20 cellular contexts compared by ENCODE assay signal in genomic region chrX:42748067-42748850, GRCh38. TPM values are rescaled to one million over a fixed set of nuclear protein-coding genes. Genes with fewer than 3 reads are reported as not detected.
DNase-seq lines count a peak whose midpoint lies in the region; ATAC-seq, FAIRE-seq and TF ChIP-seq lines count a peak whose summit lies in the region.
"Had no signal": no experiment of that assay in that cellular context is flagged by ENCODE, and none has a peak within 500 bp of the region (broad histone marks: within the 10 kb centered on the region; RNA-seq: fewer than 3 reads in every experiment).

No MANE protein-coding gene starts in this region.

- peak; percentile 100 for FAIRE-seq in astrocyte (lab: Jason Lieb, UNC)

- no peaks in the 10 kb centered on the region for H3K27me3 Mint-ChIP-seq in astrocyte (ENCODE audit: low read depth, unreplicated experiment)

- no peak overlapping the region for H3K9ac ChIP-seq in astrocyte (ENCODE audit: low read length)
- H3K9ac ChIP-seq in skeletal muscle satellite cell (ENCODE audit: low read depth, low read length): no peak overlapping the region
- H3K9ac ChIP-seq: BLaER1 had no signal

- no peak overlapping the region for H3K4me3 Mint-ChIP-seq in astrocyte (ENCODE audit: unreplicated experiment)

- no peaks in the 10 kb centered on the region for H3K27me3 ChIP-seq in astrocyte (ENCODE audit: insufficient read depth, low read length)
- H3K27me3 ChIP-seq in skeletal muscle satellite cell (ENCODE audit: control insufficient read depth, insufficient read depth, low read length): no peaks in the 10 kb centered on the region
- H3K27me3 ChIP-seq in right atrium auricular region: no peaks in the 10 kb centered on the region
- H3K27me3 ChIP-seq: esophagus squamous epithelium, ovary had no signal

- no peak overlapping the region for H3K4me3 ChIP-seq in astrocyte (ENCODE audit: insufficient read depth, low read depth, low read length)
- H3K4me3 ChIP-seq in fibroblast of the aortic adventitia (ENCODE audit: low read depth, low read length): no peak overlapping the region
- no peak overlapping the region for H3K4me3 ChIP-seq in skeletal muscle satellite cell (ENCODE audit: low read length)
- no peak overlapping the region for H3K4me3 ChIP-seq in right atrium auricular region
- H3K4me3 ChIP-seq: BLaER1, esophagus squamous epithelium, ovary had no signal

- H3K27ac Mint-ChIP-seq in astrocyte (ENCODE audit: unreplicated experiment): peak overlapping the region; percentile 70

- peak overlapping the region; percentile 41 for H2AFZ ChIP-seq in astrocyte (ENCODE audit: low read depth, low read length)

- H4K20me1 ChIP-seq in astrocyte (ENCODE audit: insufficient read depth, low read length): no peaks in the 10 kb centered on the region
- H4K20me1 ChIP-seq: BLaER1 had no signal

- no peaks in the 10 kb centered on the region for H3K36me3 Mint-ChIP-seq in astrocyte (ENCODE audit: low read depth, unreplicated experiment)

- no peak overlapping the region for H3K27ac ChIP-seq in astrocyte (ENCODE audit: low read depth, low read length)
- no peak overlapping the region for H3K27ac ChIP-seq in right atrium auricular region
- H3K27ac ChIP-seq: BLaER1, esophagus squamous epithelium, ovary had no signal

- H3K4me1 ChIP-seq in astrocyte (ENCODE audit: insufficient read depth, low read length) (peaks cover 5% of the 10 kb centered on the region), skeletal muscle satellite cell (ENCODE audit: control insufficient read depth, insufficient read depth, low read length) (peaks cover 7% of the 10 kb centered on the region), right atrium auricular region (no peaks in the 10 kb centered on the region)
- H3K4me1 ChIP-seq: BLaER1, esophagus squamous epithelium had no signal

- H3K9me3 Mint-ChIP-seq in astrocyte (ENCODE audit: unreplicated experiment): peaks cover 1% of the 10 kb centered on the region

- no peaks in the 10 kb centered on the region for H3K79me2 ChIP-seq in astrocyte (ENCODE audit: insufficient read depth, low read length)

- peak overlapping the region; percentile 52 for H3K4me2 ChIP-seq in astrocyte (ENCODE audit: low read length)
- peak overlapping the region; percentile 9 for H3K4me2 ChIP-seq in skeletal muscle satellite cell (ENCODE audit: low read length)
- H3K4me2 ChIP-seq: BLaER1 had no signal

- no peak for ATAC-seq in GM21423 (IDR thresholded peaks at IDR 0.05; ENCODE audit: unreplicated experiment)
- ATAC-seq: left ventricle myocardium superior, Panc1 had no signal

- DNase-seq in GM03348 (ENCODE audit: low spot score): peak; percentile 55
- DNase-seq in astrocyte (ENCODE audit: low read depth): peak; percentile 64
- DNase-seq in fibroblast of the aortic adventitia (ENCODE audit: low read depth): peak; percentile 70
- no peak for DNase-seq in OCI-M2 (lab: John Stamatoyannopoulos, UW; ENCODE audit: unreplicated experiment)
- DNase-seq in right atrium auricular region (ENCODE audit: low spot score): no peak
- DNase-seq: activated CD4-positive, alpha-beta T cell treated with anti-CD3 and anti-CD28 coated beads for 48 hours; activated CD8-positive, alpha-beta memory T cell treated with anti-CD3 and anti-CD28 coated beads, Interleukin-2, amount 50 U/mL, for 4 hours; activated naive CD4-positive, alpha-beta T cell treated with Interleukin-2 at 50 U/mL for 16 hours; esophagus squamous epithelium; GOT3; left ventricle myocardium superior; NCI-H1048; ovary; stimulated activated CD4-positive, alpha-beta T cell treated with anti-CD3 and anti-CD28 coated beads, Interleukin-4, amount 100 ng/mL, for 1 hour had no signal

- TF ChIP-seq CTCF in astrocyte (IDR thresholded peaks at IDR 0.05; ENCODE audit: insufficient read depth, low read depth, low read length): no peak
- TF ChIP-seq CTCF in fibroblast of the aortic adventitia (IDR thresholded peaks at IDR 0.05; ENCODE audit: insufficient read depth, low read length): no peak
- TF ChIP-seq CTCF in right atrium auricular region (IDR thresholded peaks at IDR 0.05): no peak

- no peaks in the 10 kb centered on the region for H3K9me3 ChIP-seq in astrocyte (ENCODE audit: insufficient read depth, low read depth, low read length)
- H3K9me3 ChIP-seq in skeletal muscle satellite cell (replicated peaks; ENCODE audit: low read length): no peaks in the 10 kb centered on the region
- no peaks in the 10 kb centered on the region for H3K9me3 ChIP-seq in right atrium auricular region
- H3K9me3 ChIP-seq: BLaER1, esophagus squamous epithelium, ovary had no signal

- no peaks in the 10 kb centered on the region for H3K36me3 ChIP-seq in astrocyte (ENCODE audit: insufficient read depth, low read length)
- H3K36me3 ChIP-seq in skeletal muscle satellite cell (ENCODE audit: insufficient read depth, low read length): no peaks in the 10 kb centered on the region
- no peaks in the 10 kb centered on the region for H3K36me3 ChIP-seq in right atrium auricular region
- H3K36me3 ChIP-seq: BLaER1, esophagus squamous epithelium, ovary had no signal

- H3K4me1 Mint-ChIP-seq in astrocyte (ENCODE audit: low read depth, unreplicated experiment): peaks cover 33% of the 10 kb centered on the region

RNA-seq across cellular contexts. Expression of gene PPP1R2C, which starts 29.7 kb away (rescaled TPM):
- not detected in 2 replicates for total RNA-seq in astrocyte
- total RNA-seq in fibroblast of the aortic adventitia (ENCODE audit: low replicate concordance): not detected in 2 replicates
- not detected in 2 replicates for total RNA-seq in skeletal muscle satellite cell (2012; rRNA removed)
- not detected for total RNA-seq in right atrium auricular region
- total RNA-seq: dermis microvascular lymphatic vessel endothelial cell, esophagus squamous epithelium, left ventricle myocardium superior, ovary, skeletal muscle tissue had no signal

Comparison
In these comparisons a context has a peak if more than half of its experiments do, and no peak if none do; other contexts are left out.
1. DNase-seq: peak in GM03348 (single experiment), astrocyte (single experiment) and fibroblast of the aortic adventitia (single experiment); none in OCI-M2 (single experiment) and right atrium auricular region (single experiment).